1 cellular context compared by ENCODE assay signal in the genomic region with DNA sequence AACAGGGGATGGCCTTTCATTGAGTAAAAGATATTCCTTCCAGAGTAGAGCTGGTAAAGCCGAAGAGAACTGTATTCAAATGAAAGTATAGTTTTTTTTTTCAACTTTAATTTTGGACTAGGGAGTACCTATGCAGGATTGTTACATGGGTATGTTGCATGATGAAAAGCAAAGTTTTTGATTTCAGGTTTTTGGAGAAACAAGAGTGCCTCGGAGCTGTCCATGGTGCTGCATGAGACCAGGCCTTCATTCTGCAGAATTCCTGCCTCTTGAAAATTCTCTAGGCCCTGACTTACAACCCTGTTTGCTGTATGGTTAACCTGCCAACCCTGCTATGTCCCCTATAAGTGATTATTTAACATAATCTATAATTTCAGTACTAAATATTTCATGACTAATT.
TF ChIP-seq lines count a peak whose summit lies in the region.

No MANE protein-coding gene starts in this region.

TF ChIP-seq in HEK293, 187 proteins besides CTCF, POLR2A, EP300 and RAD21 (continued from another document):
- no peak for TF ChIP-seq ZNF148 (tag by site-specific recombination; IDR thresholded peaks at IDR 0.05; ENCODE audit: borderline replicate concordance)
TF ChIP-seq in HEK293: peak in this region for 1.
